7 cellular contexts compared by ENCODE assay signal in the genomic region with DNA sequence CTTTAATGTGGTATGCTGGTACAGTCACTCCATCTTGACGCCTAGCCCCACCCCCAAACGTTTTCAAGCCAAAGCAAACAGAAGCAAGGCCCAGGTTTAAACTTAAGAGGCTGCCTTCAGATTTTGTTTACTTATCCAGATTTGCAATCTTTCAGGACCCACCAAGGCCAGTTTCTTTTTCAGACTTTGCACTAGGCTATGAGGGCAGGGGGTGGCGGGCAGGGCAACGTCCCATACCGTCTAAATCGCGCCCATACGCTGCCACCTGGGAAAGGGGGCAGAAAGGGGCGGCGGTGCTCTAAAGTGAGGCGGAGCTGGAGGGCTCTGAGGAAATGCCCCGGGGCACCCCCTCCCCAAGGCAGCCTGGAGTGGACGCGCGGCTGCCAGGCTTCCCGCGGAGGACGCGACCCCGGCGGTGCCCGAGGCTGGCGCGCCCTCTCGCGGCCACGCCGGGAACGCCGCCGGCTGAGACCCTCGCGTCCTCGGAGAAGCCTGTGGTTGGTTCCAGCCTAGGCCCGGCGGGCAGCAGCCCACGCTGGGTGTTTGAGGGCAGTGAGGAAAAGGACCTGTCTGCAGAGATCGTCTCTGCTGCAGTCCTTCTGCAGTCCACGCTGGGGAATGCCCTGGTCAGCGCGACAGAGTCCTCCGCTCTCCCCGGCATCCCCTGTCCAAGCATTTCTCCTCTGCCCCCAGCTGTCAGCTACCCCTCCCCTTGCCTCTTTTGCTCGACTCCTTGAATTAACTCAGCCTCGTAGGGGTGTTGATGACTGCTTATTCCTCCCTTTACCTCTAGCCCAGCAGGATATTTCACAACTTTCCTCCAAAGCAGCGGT.
DNase-seq lines count a peak whose midpoint lies in the region; FAIRE-seq and TF ChIP-seq lines count a peak whose summit lies in the region.

No MANE protein-coding gene starts in this region.

- FAIRE-seq in GM12891 (lab: Jason Lieb, UNC): peak; percentile 81

- no peaks in the 10 kb centered on the region for H3K9me3 Mint-ChIP-seq in dendritic cell treated with granulocyte-macrophage colony-stimulating factor and Interleukin-4, amounts not matched to agents 40 ng/mL and 50 ng/mL, for 4 days

- DNase-seq in GM12891 (ENCODE audit: insufficient read length, low spot score): peak; percentile 63
- peak; percentile 56 for DNase-seq in NAMALWA (ENCODE audit: low spot score)
- peak; percentile 35 to 36 for DNase-seq in activated CD4-positive, alpha-beta T cell treated with anti-CD3 and anti-CD28 coated beads for 24 hours (ENCODE audit: low read depth in 2 of 2)
- DNase-seq in lung microvascular endothelial cell (ENCODE audit: low read depth in 2 of 2): peak; percentile 37 to 63
- DNase-seq in stimulated activated CD8-positive, alpha-beta memory T cell treated with anti-CD3 and anti-CD28 coated beads, Interleukin-12 subunit alpha, Interleukin-12 subunit beta, amount 100 ng/mL, for 4 hours (ENCODE audit: low read depth): peak; percentile 19
- DNase-seq in cortex of kidney (lab: John Stamatoyannopoulos, UW): no peak

- H3K4me1 Mint-ChIP-seq in dendritic cell treated with granulocyte-macrophage colony-stimulating factor and Interleukin-4, amounts not matched to agents 40 ng/mL and 50 ng/mL, for 4 days (ENCODE audit: low read depth): peaks cover 7% of the 10 kb centered on the region

- H3K4me3 Mint-ChIP-seq in dendritic cell treated with granulocyte-macrophage colony-stimulating factor and Interleukin-4, amounts not matched to agents 40 ng/mL and 50 ng/mL, for 4 days: peak overlapping the region; percentile 54

- intact Hi-C loops in dendritic cell treated with granulocyte-macrophage colony-stimulating factor and Interleukin-4, amounts not matched to agents 40 ng/mL and 50 ng/mL, for 4 days (cut with micrococcal nuclease): loop anchor here (5.0 kb wide), 1 partner anchor 365 kb away; no protein-coding TSS in a partner anchor

- H3K27me3 Mint-ChIP-seq in dendritic cell treated with granulocyte-macrophage colony-stimulating factor and Interleukin-4, amounts not matched to agents 40 ng/mL and 50 ng/mL, for 4 days: peaks cover 30% of the 10 kb centered on the region

- no peak for TF ChIP-seq POLR2A in GM12891 (IDR thresholded peaks at IDR 0.05; ENCODE audit: low read depth, low read length)

- no peak overlapping the region for H3K27ac Mint-ChIP-seq in dendritic cell treated with granulocyte-macrophage colony-stimulating factor and Interleukin-4, amounts not matched to agents 40 ng/mL and 50 ng/mL, for 4 days

- no peaks in the 10 kb centered on the region for H3K36me3 Mint-ChIP-seq in dendritic cell treated with granulocyte-macrophage colony-stimulating factor and Interleukin-4, amounts not matched to agents 40 ng/mL and 50 ng/mL, for 4 days (ENCODE audit: low read depth)

TF ChIP-seq in GM12891, 5 proteins besides CTCF, POLR2A, EP300 and RAD21:
- no peak for TF ChIP-seq PAX5 (IDR thresholded peaks at IDR 0.05; ENCODE audit: insufficient read depth, low read length, severe bottlenecking)
- no peak for TF ChIP-seq POLR2AphosphoS5 (IDR thresholded peaks at IDR 0.05; ENCODE audit: low read depth, low read length)
- no peak for TF ChIP-seq SPI1 (IDR thresholded peaks at IDR 0.05; ENCODE audit: low read depth, low read length)
- TF ChIP-seq TAF1 (IDR thresholded peaks at IDR 0.05; ENCODE audit: low read depth, low read length): no peak
- no peak for TF ChIP-seq POU2F2 (IDR thresholded peaks at IDR 0.05; ENCODE audit: low read depth, low read length)
